10 cellular contexts compared by ENCODE assay signal in the genomic region with DNA sequence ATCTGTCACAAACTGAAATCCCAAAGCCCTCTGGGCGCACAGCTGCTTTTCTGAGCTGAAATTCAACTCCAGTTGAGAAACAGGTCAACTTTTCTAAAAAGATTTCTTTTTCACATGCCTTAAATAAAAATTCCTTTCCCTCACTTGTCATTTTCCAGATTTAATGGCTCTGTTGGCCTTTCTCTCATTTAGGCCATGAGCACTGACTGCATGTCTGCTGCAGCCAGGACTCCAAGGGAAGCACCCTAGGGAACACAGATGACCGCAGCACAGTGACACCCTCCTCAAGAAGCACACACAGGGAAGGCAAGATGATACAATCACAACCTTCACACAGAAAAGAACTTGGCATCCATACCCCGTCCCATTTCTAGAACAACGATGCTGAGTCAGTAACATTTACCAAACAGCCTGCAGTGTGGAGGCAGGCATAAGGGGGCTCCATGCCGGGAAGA. TPM values are rescaled to one million over a fixed set of nuclear protein-coding genes. Genes with fewer than 3 reads are reported as not detected.
DNase-seq lines count a peak whose midpoint lies in the region; ATAC-seq and TF ChIP-seq lines count a peak whose summit lies in the region.
"Had no signal": no experiment of that assay in that cellular context is flagged by ENCODE, and none has a peak within 500 bp of the region (broad histone marks: within the 10 kb centered on the region; RNA-seq: fewer than 3 reads in every experiment).

No MANE protein-coding gene starts in this region.

- no peaks in the 10 kb centered on the region for H3K36me3 Mint-ChIP-seq in activated T-cell treated with anti-CD3 and anti-CD28 coated beads, Interleukin-2, amount 50 U/mL, for 24 hours (ENCODE audit: low read depth)
- H3K36me3 Mint-ChIP-seq: immature natural killer cell had no signal

- no peaks in the 10 kb centered on the region for H3K27me3 ChIP-seq in right cardiac atrium (ENCODE audit: control insufficient read depth, insufficient read depth)
- no peaks in the 10 kb centered on the region for H3K27me3 ChIP-seq in stomach

- DNase-seq in HFF-Myc (ENCODE audit: extremely low read depth, low read depth) (peak; percentile 20), choroid plexus epithelial cell (ENCODE audit: low read depth) (peak; percentile 49), right cardiac atrium (peak in 1 of 3 donors; percentile 42), stomach (no peak), HuH-7.5 (ENCODE audit: low spot score) (no peak)
- DNase-seq in activated T-cell treated with anti-CD3 and anti-CD28 coated beads, Interleukin-2, amount 50 U/mL, for 24 hours = no peak
- DNase-seq: immature natural killer cell, NCI-H2081 treated with DMSO at 0.1 percent for 48 hours had no signal

- H3K27ac ChIP-seq in right cardiac atrium (ENCODE audit: low read length) = peak overlapping the region; percentile 39
- H3K27ac ChIP-seq in stomach = peak overlapping the region in 4 of 5 donors; percentile 58 to 77 (median 69)

- no peak for TF ChIP-seq POLR2A in stomach (IDR thresholded peaks at IDR 0.05)

- 44% methylated on average over 5 of the region's 5 CpGs for WGBS in right cardiac atrium
- 58 to 77% (median 67%) methylated on average over 5 of the region's 5 CpGs for WGBS in stomach, 5 donors

- H3K4me1 Mint-ChIP-seq in activated T-cell treated with anti-CD3 and anti-CD28 coated beads, Interleukin-2, amount 50 U/mL, for 24 hours (ENCODE audit: low read depth) = peaks cover 56% of the 10 kb centered on the region

- intact Hi-C loops in right cardiac atrium (cut with DNase I) (no loop called here), stomach (cut with DNase I; ENCODE audit: low total_unique reads) (no loop called here)

- H3K9me3 Mint-ChIP-seq in activated T-cell treated with anti-CD3 and anti-CD28 coated beads, Interleukin-2, amount 50 U/mL, for 24 hours = no peaks in the 10 kb centered on the region
- H3K9me3 Mint-ChIP-seq: immature natural killer cell had no signal

- no peak overlapping the region for H3K4me3 Mint-ChIP-seq in activated T-cell treated with anti-CD3 and anti-CD28 coated beads, Interleukin-2, amount 50 U/mL, for 24 hours
- H3K4me3 Mint-ChIP-seq: immature natural killer cell had no signal

- H3K27me3 Mint-ChIP-seq in activated T-cell treated with anti-CD3 and anti-CD28 coated beads, Interleukin-2, amount 50 U/mL, for 24 hours = peaks cover 5% of the 10 kb centered on the region

- peak; percentile 39 to 60 for ATAC-seq in right cardiac atrium
- no peak for ATAC-seq in HG02840 (IDR thresholded peaks at IDR 0.05; ENCODE audit: low FRiP score, unreplicated experiment)
- ATAC-seq in activated CD4-positive, CD25-positive, alpha-beta regulatory T cell treated with anti-CD3 and anti-CD28 coated beads, Interleukin-2, amount 50 U/mL, for 24 hours = no peak

- TF ChIP-seq EP300 in stomach (IDR thresholded peaks at IDR 0.05) = no peak

- H3K4me1 ChIP-seq in right cardiac atrium (ENCODE audit: control insufficient read depth, insufficient read depth, low read length) (peaks cover 23% of the 10 kb centered on the region), stomach (peaks cover 33 to 97% (median 71%) of the 10 kb centered on the region in 4 donors)

- H3K36me3 ChIP-seq in stomach = no peaks in the 10 kb centered on the region

- no peak overlapping the region for H3K27ac Mint-ChIP-seq in activated T-cell treated with anti-CD3 and anti-CD28 coated beads, Interleukin-2, amount 50 U/mL, for 24 hours

- no peak for TF ChIP-seq CTCF in HFF-Myc (IDR thresholded peaks at IDR 0.05; ENCODE audit: low read depth, low read length, missing control alignments)
- no peak for TF ChIP-seq CTCF in choroid plexus epithelial cell (conservative IDR thresholded peaks at IDR 0.05; ENCODE audit: low read depth, low read length)
- no peak for TF ChIP-seq CTCF in stomach (IDR thresholded peaks at IDR 0.05)

- H3K9me3 ChIP-seq in right cardiac atrium (ENCODE audit: control insufficient read depth, low read length) = no peaks in the 10 kb centered on the region
- H3K9me3 ChIP-seq in stomach = no peaks in the 10 kb centered on the region

- peak overlapping the region; percentile 26 for H3K4me3 ChIP-seq in HFF-Myc (replicated peaks; ENCODE audit: low read depth, low read length)
- no peak overlapping the region for H3K4me3 ChIP-seq in choroid plexus epithelial cell (ENCODE audit: low read depth, low read length)
- H3K4me3 ChIP-seq in right cardiac atrium (ENCODE audit: low read length) = no peak overlapping the region
- H3K4me3 ChIP-seq in stomach = peak overlapping the region in 1 of 4 donors; percentile 2

RNA-seq across cellular contexts. Expression of gene AFAP1, which starts 34.2 kb away (rescaled TPM):
- total RNA-seq in right cardiac atrium (10 to 100 TPM; 21.9 to 43.6 (median 26.7) TPM), stomach (10 to 100 TPM in 4 of 5 donors, 1 to 10 TPM in 1; 7.6 to 88.9 (median 22.2) TPM)
- polyA plus RNA-seq in right cardiac atrium (7.8 TPM), stomach (1 to 10 TPM; 4.1 to 5.4 (median 5.3) TPM)

Comparison
In these comparisons a context has a peak if more than half of its experiments do, and no peak if none do; other contexts are left out.
1. DNase-seq: peak in HFF-Myc (single experiment) and choroid plexus epithelial cell (single experiment); none in stomach (single experiment), HuH-7.5 (single experiment) and activated T-cell treated with anti-CD3 and anti-CD28 coated beads, Interleukin-2, amount 50 U/mL, for 24 hours (single experiment).
2. ATAC-seq: peak in right cardiac atrium (2 of 2); none in HG02840 (single experiment) and activated CD4-positive, CD25-positive, alpha-beta regulatory T cell treated with anti-CD3 and anti-CD28 coated beads, Interleukin-2, amount 50 U/mL, for 24 hours (0 of 2).